ENCODE assay signal across 24 cellular contexts in genomic region chr2:148533004-148533403, GRCh38.
DNase-seq lines count a peak whose midpoint lies in the region; ATAC-seq, FAIRE-seq and TF ChIP-seq lines count a peak whose summit lies in the region.
"Had no signal": no experiment of that assay in that cellular context is flagged by ENCODE, and none has a peak within 500 bp of the region (broad histone marks: within the 10 kb centered on the region; RNA-seq: fewer than 3 reads in every experiment).

No MANE protein-coding gene starts in this region.

- H3K4me1 Mint-ChIP-seq in activated CD8-positive, alpha-beta memory T cell treated with anti-CD3 and anti-CD28 coated beads, Interleukin-2, amount 10 ng/mL, durations not matched to agents 7 days and 5 days, result peaks cover 12% of the 10 kb centered on the region
- H3K4me1 Mint-ChIP-seq in CD4-positive, alpha-beta memory T cell, result peaks cover 47 to 85% (median 66%) of the 10 kb centered on the region in 4 donors

- H3K9me3 ChIP-seq in CD4-positive, alpha-beta memory T cell (ENCODE audit: control insufficient read depth in 1 of 2, low read length in 2 of 2), result no peaks in the 10 kb centered on the region
- H3K9me3 ChIP-seq in K562 (replicated peaks; ENCODE audit: control insufficient read depth, insufficient read depth, low read depth, low read length) (no peaks in the 10 kb centered on the region), osteoblast (ENCODE audit: low read depth, low read length) (no peaks in the 10 kb centered on the region), aorta (ENCODE audit: control insufficient read depth, low read length) (no peaks in the 10 kb centered on the region)
- H3K9me3 ChIP-seq: BLaER1 had no signal

- TF ChIP-seq CTCF in K562 (IDR thresholded peaks at IDR 0.05 in 2 of 3, conservative IDR thresholded peaks at IDR 0.05 in 1 of 3; ENCODE audit: insufficient read depth in 2 of 3, low read depth in 1 of 3, low read length in 3 of 3) (no peak), osteoblast (IDR thresholded peaks at IDR 0.05; ENCODE audit: extremely low read depth, low read depth, low read length) (no peak)

- no peak for TF ChIP-seq EP300 in K562 (IDR thresholded peaks at IDR 0.05; ENCODE audit: low read length)

- H3K4me3 ChIP-seq in CD4-positive, alpha-beta memory T cell (ENCODE audit: low read length in 2 of 2), result no peak overlapping the region
- H3K4me3 ChIP-seq in K562, result no peak overlapping the region
- H3K4me3 ChIP-seq in osteoblast (ENCODE audit: insufficient read depth, low read length), result no peak overlapping the region
- H3K4me3 ChIP-seq in aorta (ENCODE audit: low read length in 2 of 2), result no peak overlapping the region
- H3K4me3 ChIP-seq: BLaER1, GM12878, GM23248 had no signal

- peaks cover 61% of the 10 kb centered on the region for H3K4me1 ChIP-seq in CD4-positive, alpha-beta memory T cell (ENCODE audit: insufficient read depth, low read length)
- peaks cover 3 to 20% of the 10 kb centered on the region in 2 experiments; a peak in 3 of 5 replicates for H3K4me1 ChIP-seq in K562 (replicated peaks in 1 of 2; ENCODE audit: control insufficient read depth in 2 of 2, insufficient read depth in 2 of 2, low read length in 2 of 2)
- no peaks in the 10 kb centered on the region for H3K4me1 ChIP-seq in osteoblast (ENCODE audit: insufficient read depth, low read length)
- H3K4me1 ChIP-seq in aorta (ENCODE audit: control insufficient read depth in 1 of 2, insufficient read depth in 2 of 2, low read length in 2 of 2), result no peaks in the 10 kb centered on the region

- H3K27me3 Mint-ChIP-seq in activated CD8-positive, alpha-beta memory T cell treated with anti-CD3 and anti-CD28 coated beads, Interleukin-2, amount 10 ng/mL, durations not matched to agents 7 days and 5 days, result no peaks in the 10 kb centered on the region
- no peaks in the 10 kb centered on the region for H3K27me3 Mint-ChIP-seq in CD4-positive, alpha-beta memory T cell
- H3K27me3 Mint-ChIP-seq: CD8-positive, alpha-beta memory T cell had no signal

- no peak overlapping the region for H3K27ac ChIP-seq in CD4-positive, alpha-beta memory T cell (ENCODE audit: low read depth, low read length)
- H3K27ac ChIP-seq in K562 (ENCODE audit: extremely low read depth, low read depth, low read length) (no peak overlapping the region), osteoblast (ENCODE audit: low read depth, low read length) (no peak overlapping the region), aorta (ENCODE audit: low read depth in 1 of 2, low read length in 2 of 2) (no peak overlapping the region)
- H3K27ac ChIP-seq: BLaER1, GM23248 had no signal

- no peak for TF ChIP-seq POLR2A in K562 (conservative IDR thresholded peaks at IDR 0.05)

- in situ Hi-C loops in K562 (cut with MboI), result no loop called here

- no peaks in the 10 kb centered on the region for H3K36me3 Mint-ChIP-seq in activated CD8-positive, alpha-beta memory T cell treated with anti-CD3 and anti-CD28 coated beads, Interleukin-2, amount 10 ng/mL, durations not matched to agents 7 days and 5 days
- no peaks in the 10 kb centered on the region for H3K36me3 Mint-ChIP-seq in CD4-positive, alpha-beta memory T cell
- H3K36me3 Mint-ChIP-seq: CD14-positive monocyte had no signal

- peak; percentile 11 for FAIRE-seq in K562 (lab: Jason Lieb, UNC)
- FAIRE-seq: GM12878, GM19239, H54, HTR-8/SVneo had no signal

- no peaks in the 10 kb centered on the region for H3K9me1 ChIP-seq in K562 (ENCODE audit: control insufficient read depth, insufficient read depth, low read length)

- 5% methylated on average over 8 of the region's 8 CpGs for WGBS in K562 (ENCODE audit: insufficient coverage, low coverage, missing lambda C conversion rate)
- 92% methylated on average over 8 of the region's 8 CpGs for WGBS in aorta, 2 donors

- no TSS peak for BruUV-seq in K562 (replicated peaks; lab: Mats Ljungman, UMichigan)

- H3K4me2 ChIP-seq in K562 (ENCODE audit: insufficient read depth, low read length) (no peak overlapping the region), osteoblast (ENCODE audit: insufficient read depth, low read length) (no peak overlapping the region)
- H3K4me2 ChIP-seq: BLaER1 had no signal

- TF ChIP-seq RAD21 in K562 (CRISPR knock-in tag; conservative IDR thresholded peaks at IDR 0.05 in 1 of 2, IDR thresholded peaks at IDR 0.05 in 1 of 2), result no peak

- no peaks in the 10 kb centered on the region for H3K36me3 ChIP-seq in CD4-positive, alpha-beta memory T cell (ENCODE audit: insufficient read depth, low read length)
- H3K36me3 ChIP-seq in K562 (ENCODE audit: control insufficient read depth, insufficient read depth, low read length) (no peaks in the 10 kb centered on the region), osteoblast (ENCODE audit: insufficient read depth, low read length) (no peaks in the 10 kb centered on the region), aorta (ENCODE audit: control insufficient read depth in 1 of 2, insufficient read depth in 2 of 2, low read length in 1 of 2) (no peaks in the 10 kb centered on the region)
- H3K36me3 ChIP-seq: BLaER1 had no signal

- no peak overlapping the region for H3K9ac ChIP-seq in K562 (ENCODE audit: insufficient read depth in 1 of 2, low read depth in 2 of 2, low read length in 2 of 2)
- H3K9ac ChIP-seq: BLaER1, GM23248 had no signal

- no peak overlapping the region for H3K27ac Mint-ChIP-seq in activated CD8-positive, alpha-beta memory T cell treated with anti-CD3 and anti-CD28 coated beads, Interleukin-2, amount 10 ng/mL, durations not matched to agents 7 days and 5 days
- H3K27ac Mint-ChIP-seq in CD4-positive, alpha-beta memory T cell, result peak overlapping the region in 5 of 7 donors; percentile 18 to 80 (median 74)

- DNase-seq in activated CD8-positive, alpha-beta memory T cell treated with anti-CD3 and anti-CD28 coated beads for 24 hours, result peak; percentile 32
- DNase-seq in activated CD8-positive, alpha-beta memory T cell treated with anti-CD3 and anti-CD28 coated beads, Interleukin-2, amount 10 ng/mL, durations not matched to agents 7 days and 5 days, result no peak
- no peak for DNase-seq in CD4-positive, alpha-beta memory T cell
- no peak for DNase-seq in K562 (ENCODE audit: extremely low read depth in 1 of 4, low spot score in 3 of 4)
- DNase-seq in osteoblast (ENCODE audit: insufficient read length, low spot score, missing footprints), result peak; percentile 23
- no peak for DNase-seq in aorta
- no peak for DNase-seq in NCI-H2171 (lab: John Stamatoyannopoulos, UW)
- DNase-seq: 8988T; CD8-positive, alpha-beta memory T cell; COR-L47; DMS 273 treated with DMSO at 0.1 percent for 48 hours; DMS53; DND-41; EL; GM23248; HCEC 1CT; IMR-90 had no signal

- POLR2A ChIA-PET in CD4-positive, alpha-beta memory T cell (lab: Charles Lee; ENCODE audit: partially characterized antibody), result interaction anchor here (0.8 to 2.1 kb wide), 4 partner anchors 8 to 113 kb away, joined by 3 to 8 read pairs (median 4); no protein-coding TSS in a partner anchor
- POLR2A ChIA-PET in K562 (lab: Yijun Ruan, JAX), result interaction anchor here (2.1 kb wide), 1 partner anchor 10 kb away, joined by 5 read pairs; no protein-coding TSS in a partner anchor

- 0 out of 2 replicates have a peak overlapping the region, but pooled peaks have one; percentile 3 for H2AFZ ChIP-seq in K562 (ENCODE audit: low read depth, low read length)
- H2AFZ ChIP-seq in osteoblast (ENCODE audit: low read length), result no peak overlapping the region
- H2AFZ ChIP-seq: GM23248 had no signal

- H3K79me2 ChIP-seq in K562 (ENCODE audit: control insufficient read depth, insufficient read depth, low read length), result no peaks in the 10 kb centered on the region
- no peaks in the 10 kb centered on the region for H3K79me2 ChIP-seq in osteoblast (ENCODE audit: insufficient read depth, low read length)

- H3K4me3 Mint-ChIP-seq in activated CD8-positive, alpha-beta memory T cell treated with anti-CD3 and anti-CD28 coated beads, Interleukin-2, amount 10 ng/mL, durations not matched to agents 7 days and 5 days, result no peak overlapping the region
- H3K4me3 Mint-ChIP-seq in CD4-positive, alpha-beta memory T cell, result peak overlapping the region in 4 of 8 donors; percentile 15 to 57 (median 28)
- H3K4me3 Mint-ChIP-seq: CD14-positive monocyte; CD8-positive, alpha-beta memory T cell had no signal

- CTCF ChIA-PET in activated CD8-positive, alpha-beta memory T cell treated with anti-CD3 and anti-CD28 coated beads, Interleukin-2, amount 10 ng/mL, durations not matched to agents 7 days and 5 days (lab: Charles Lee), result no interaction called here
- CTCF ChIA-PET in CD4-positive, alpha-beta memory T cell (lab: Charles Lee; ENCODE audit: partially characterized antibody), result interaction anchor here (2.8 kb wide), 1 partner anchor 8 kb away, joined by 8 read pairs; no protein-coding TSS in a partner anchor
- CTCF ChIA-PET in K562 (lab: Yijun Ruan, JAX; ENCODE audit: low intra/inter-chr PET ratio), result no interaction called here

- H4K20me1 ChIP-seq in K562 (replicated peaks; ENCODE audit: control insufficient read depth, insufficient read depth, low read length), result no peaks in the 10 kb centered on the region; the same call in none of the 2 replicates
- no peaks in the 10 kb centered on the region for H4K20me1 ChIP-seq in osteoblast (ENCODE audit: insufficient read depth, low read length)
- H4K20me1 ChIP-seq: BLaER1 had no signal

- ATAC-seq in activated CD8-positive, alpha-beta memory T cell treated with anti-CD3 and anti-CD28 coated beads, Interleukin-2, amount 10 ng/mL, durations not matched to agents 7 days and 5 days, result no peak
- ATAC-seq in K562 (no peak), aorta (ENCODE audit: low FRiP score) (no peak), GM21360 (IDR thresholded peaks at IDR 0.05; ENCODE audit: unreplicated experiment) (no peak)
- ATAC-seq: GM12878 had no signal

- intact Hi-C loops in CD4-positive, alpha-beta memory T cell (cut with micrococcal nuclease), result no loop called here
- intact Hi-C loops in K562 (cut with micrococcal nuclease), result no loop called here
- intact Hi-C loops in aorta (cut with DNase I), result no loop called here

- H3K9me3 Mint-ChIP-seq in activated CD8-positive, alpha-beta memory T cell treated with anti-CD3 and anti-CD28 coated beads, Interleukin-2, amount 10 ng/mL, durations not matched to agents 7 days and 5 days (ENCODE audit: low read depth), result no peaks in the 10 kb centered on the region
- no peaks in the 10 kb centered on the region for H3K9me3 Mint-ChIP-seq in CD4-positive, alpha-beta memory T cell
- H3K9me3 Mint-ChIP-seq: CD14-positive monocyte; CD8-positive, alpha-beta memory T cell had no signal

- no peaks in the 10 kb centered on the region for H3K27me3 ChIP-seq in CD4-positive, alpha-beta memory T cell (ENCODE audit: insufficient read depth, low read length)
- H3K27me3 ChIP-seq in K562 (ENCODE audit: control insufficient read depth in 2 of 2, insufficient read depth in 2 of 2, low read length in 2 of 2) (peaks cover 2 to 16% of the 10 kb centered on the region in 2 experiments; a peak in 3 of 5 replicates), osteoblast (ENCODE audit: insufficient read depth, low read length) (no peaks in the 10 kb centered on the region), aorta (ENCODE audit: control insufficient read depth in 1 of 2, insufficient read depth in 2 of 2, low read length in 1 of 2) (no peaks in the 10 kb centered on the region)
- H3K27me3 ChIP-seq: BLaER1 had no signal

TF ChIP-seq in K562, 482 proteins besides CTCF, POLR2A, EP300 and RAD21 (continues in another document):
- TF ChIP-seq ZNF75A (CRISPR knock-in tag; IDR thresholded peaks at IDR 0.05) (no peak), FUS (optimal IDR thresholded peaks at IDR 0.05; ENCODE audit: low read depth, low read length) (no peak)

Comparison
In these comparisons a context has a peak if more than half of its experiments do, and no peak if none do; other contexts are left out.
1. DNase-seq: peak in activated CD8-positive, alpha-beta memory T cell treated with anti-CD3 and anti-CD28 coated beads for 24 hours (single experiment) and osteoblast (single experiment); none in activated CD8-positive, alpha-beta memory T cell treated with anti-CD3 and anti-CD28 coated beads, Interleukin-2, amount 10 ng/mL, durations not matched to agents 7 days and 5 days (single experiment), CD4-positive, alpha-beta memory T cell (0 of 5), K562 (0 of 4), aorta (0 of 2) and NCI-H2171 (single experiment).